12 cellular contexts compared by ENCODE assay signal in genomic region chr7:45407730-45408406, GRCh38.
DNase-seq lines count a peak whose midpoint lies in the region; ATAC-seq and TF ChIP-seq lines count a peak whose summit lies in the region.
"Had no signal": no experiment of that assay in that cellular context is flagged by ENCODE, and none has a peak within 500 bp of the region (broad histone marks: within the 10 kb centered on the region; RNA-seq: fewer than 3 reads in every experiment).

No MANE protein-coding gene starts in this region.

- H2AK5ac ChIP-seq in trophoblast cell (ENCODE audit: low read length) = no peak overlapping the region

- peak; percentile 8 for TF ChIP-seq CTCF in endothelial cell (IDR thresholded peaks at IDR 0.05; ENCODE audit: unreplicated experiment)

- H3K4me3 ChIP-seq in trophoblast cell (ENCODE audit: low read depth, low read length) = no peak overlapping the region

- WGBS in trophoblast cell (ENCODE audit: extremely low coverage, insufficient coverage, insufficient read length) = no CpG with 5 or more reads among the region's 27 CpGs

- no peak overlapping the region for H2BK12ac ChIP-seq in trophoblast cell (ENCODE audit: low read length)

- H2AFZ ChIP-seq in trophoblast cell (ENCODE audit: insufficient read depth, low read length, poor library complexity) = no peak overlapping the region

- H3K27me3 Mint-ChIP-seq in endothelial cell (ENCODE audit: unreplicated experiment) = peaks cover 4% of the 10 kb centered on the region

- H3K9ac ChIP-seq in trophoblast cell (ENCODE audit: low read length) = no peak overlapping the region

- peaks cover 9% of the 10 kb centered on the region for H3K9me3 ChIP-seq in trophoblast cell (ENCODE audit: insufficient read depth, low read depth, low read length)

- H3K9me3 Mint-ChIP-seq in endothelial cell (ENCODE audit: unreplicated experiment) = peaks cover 9% of the 10 kb centered on the region

- H3K4me1 ChIP-seq in trophoblast cell (ENCODE audit: control insufficient read depth in 1 of 2, insufficient read depth in 2 of 2, low read length in 2 of 2) = no peaks in the 10 kb centered on the region

- no peak overlapping the region for H3K4me2 ChIP-seq in trophoblast cell (ENCODE audit: low read length)

- no peak overlapping the region for H4K91ac ChIP-seq in trophoblast cell (ENCODE audit: low read depth, low read length)

- H3K14ac ChIP-seq in trophoblast cell (ENCODE audit: low read length) = no peak overlapping the region

- H3K27ac ChIP-seq in trophoblast cell (ENCODE audit: low read depth, low read length) = no peak overlapping the region
- H3K27ac ChIP-seq: brain microvascular endothelial cell had no signal

- no peak overlapping the region for H4K8ac ChIP-seq in trophoblast cell (ENCODE audit: low read depth, low read length)

- H3K79me2 ChIP-seq in trophoblast cell (ENCODE audit: control insufficient read depth, insufficient read depth, low read length, poor library complexity) = no peaks in the 10 kb centered on the region

- H3K4me1 Mint-ChIP-seq in endothelial cell (ENCODE audit: unreplicated experiment) = no peaks in the 10 kb centered on the region

- no peaks in the 10 kb centered on the region for H3K27me3 ChIP-seq in trophoblast cell (ENCODE audit: insufficient read depth, low read length)
- H3K27me3 ChIP-seq: brain microvascular endothelial cell had no signal

- ATAC-seq in HG02571 (IDR thresholded peaks at IDR 0.05; ENCODE audit: unreplicated experiment) (no peak), HG03342 (IDR thresholded peaks at IDR 0.05; ENCODE audit: unreplicated experiment) (no peak)

- H3K27ac Mint-ChIP-seq in endothelial cell (ENCODE audit: unreplicated experiment) = no peak overlapping the region

- no peaks in the 10 kb centered on the region for H3K36me3 ChIP-seq in trophoblast cell (ENCODE audit: control insufficient read depth in 1 of 2, insufficient read depth in 2 of 2, low read length in 2 of 2)
- H3K36me3 ChIP-seq: brain microvascular endothelial cell had no signal

- no peak overlapping the region for H2BK120ac ChIP-seq in trophoblast cell (ENCODE audit: insufficient read depth, low read length, poor library complexity)

- no peak overlapping the region for H3K18ac ChIP-seq in trophoblast cell (ENCODE audit: low read length)

- H3K4me3 Mint-ChIP-seq in endothelial cell (ENCODE audit: unreplicated experiment) = no peak overlapping the region

- no peak overlapping the region for H3K4ac ChIP-seq in trophoblast cell (ENCODE audit: low read depth, low read length)

- peak; percentile 38 for DNase-seq in NCI-H82 (lab: John Stamatoyannopoulos, UW)
- no peak for DNase-seq in NCI-H82 treated with DMSO at 0.1 percent for 48 hours (lab: John Stamatoyannopoulos, UW; ENCODE audit: unreplicated experiment)
- peak; percentile 16 for DNase-seq in NCI-H1092 (lab: John Stamatoyannopoulos, UW)
- DNase-seq in endothelial cell (ENCODE audit: low spot score) = peak; percentile 57
- DNase-seq in trophoblast cell = peak; percentile 3 to 4
- no peak for DNase-seq in SW480 (ENCODE audit: low spot score)
- DNase-seq: brain microvascular endothelial cell, NCI-H1105 treated with DMSO at 0.1 percent for 48 hours, NCI-H526 treated with DMSO at 0.1 percent for 48 hours, SIG-M5 had no signal

- no peak overlapping the region for H4K12ac ChIP-seq in trophoblast cell (ENCODE audit: low read depth, low read length)

- H2BK5ac ChIP-seq in trophoblast cell (ENCODE audit: low read depth, low read length, poor library complexity) = no peak overlapping the region

- no peak overlapping the region for H3K23ac ChIP-seq in trophoblast cell (ENCODE audit: low read length)

- peaks cover 9% of the 10 kb centered on the region for H3K36me3 Mint-ChIP-seq in endothelial cell (ENCODE audit: low read depth, unreplicated experiment)

- H3K79me1 ChIP-seq in trophoblast cell (ENCODE audit: low read length) = no peaks in the 10 kb centered on the region

Comparison
In these comparisons a context has a peak if more than half of its experiments do, and no peak if none do; other contexts are left out.
1. DNase-seq: peak in NCI-H82 (single experiment), NCI-H1092 (single experiment), endothelial cell (single experiment) and trophoblast cell (2 of 2); none in NCI-H82 treated with DMSO at 0.1 percent for 48 hours (single experiment) and SW480 (single experiment).